Comparison of ENCODE assay signal across 11 cellular contexts in genomic region chr15:101017041-101017754, GRCh38.
DNase-seq lines count a peak whose midpoint lies in the region; ATAC-seq and TF ChIP-seq lines count a peak whose summit lies in the region.
"Had no signal": no experiment of that assay in that cellular context is flagged by ENCODE, and none has a peak within 500 bp of the region (broad histone marks: within the 10 kb centered on the region; RNA-seq: fewer than 3 reads in every experiment).

No MANE protein-coding gene starts in this region.

- H3K27me3 Mint-ChIP-seq in HFFc6 (ENCODE audit: insufficient read depth) (no peaks in the 10 kb centered on the region; the same call in none of the 2 replicates), nephron (ENCODE audit: low read depth) (no peaks in the 10 kb centered on the region), nephron progenitor cell (ENCODE audit: low read depth, poor library complexity) (peaks cover 13% of the 10 kb centered on the region)
- no peaks in the 10 kb centered on the region for H3K27me3 Mint-ChIP-seq in activated T-helper 2 cell treated with anti-CD3 and anti-CD28 coated beads, Interferon-gamma antibody, Interleukin-2, Interleukin-4, amounts not matched to agents 10 μg/mL and 5 μg/mL and 100 μg/mL, durations not matched to agents 14 hours and 24 hours and 36 hours (ENCODE audit: low read depth)
- H3K27me3 Mint-ChIP-seq: T-helper 17 cell had no signal

- H3K27ac Mint-ChIP-seq in HFFc6 (no peak overlapping the region), nephron (peak overlapping the region in 2 of 3 experiments; percentile 66 to 74), nephron progenitor cell (no peak overlapping the region)
- H3K27ac Mint-ChIP-seq in activated T-helper 2 cell treated with anti-CD3 and anti-CD28 coated beads, Interferon-gamma antibody, Interleukin-2, Interleukin-4, amounts not matched to agents 10 μg/mL and 5 μg/mL and 100 μg/mL, durations not matched to agents 14 hours and 24 hours and 36 hours, result no peak overlapping the region
- H3K27ac Mint-ChIP-seq: activated T-cell treated with anti-CD3 and anti-CD28 coated beads, Interleukin-2, amount 50 U/mL, for 72 hours; T-helper 17 cell had no signal

- H3K9me3 ChIP-seq in DND-41 (ENCODE audit: insufficient read depth, low read length, severe bottlenecking), result no peaks in the 10 kb centered on the region

- no peak overlapping the region for H3K4me3 ChIP-seq in DND-41 (ENCODE audit: low read depth in 1 of 2, low read length in 2 of 2)

- no peaks in the 10 kb centered on the region for H3K36me3 ChIP-seq in DND-41 (ENCODE audit: insufficient read depth, low read length)

- intact Hi-C loops in activated T-helper 2 cell treated with anti-CD3 and anti-CD28 coated beads, Interferon-gamma antibody, Interleukin-2, Interleukin-4, amounts not matched to agents 10 μg/mL and 5 μg/mL and 100 μg/mL, durations not matched to agents 14 hours and 24 hours and 36 hours (cut with micrococcal nuclease), result loop anchor here (5.0 kb wide), 2 partner anchors 70 to 135 kb away; no protein-coding TSS in a partner anchor

- no peaks in the 10 kb centered on the region for H3K9me3 Mint-ChIP-seq in HFFc6
- H3K9me3 Mint-ChIP-seq in activated T-helper 2 cell treated with anti-CD3 and anti-CD28 coated beads, Interferon-gamma antibody, Interleukin-2, Interleukin-4, amounts not matched to agents 10 μg/mL and 5 μg/mL and 100 μg/mL, durations not matched to agents 14 hours and 24 hours and 36 hours, result no peaks in the 10 kb centered on the region
- H3K9me3 Mint-ChIP-seq in nephron, result no peaks in the 10 kb centered on the region
- no peaks in the 10 kb centered on the region for H3K9me3 Mint-ChIP-seq in nephron progenitor cell
- H3K9me3 Mint-ChIP-seq: activated T-cell treated with anti-CD3 and anti-CD28 coated beads, Interleukin-2, amount 50 U/mL, for 72 hours had no signal

- H3K36me3 Mint-ChIP-seq in HFFc6 (ENCODE audit: low read depth), result no peaks in the 10 kb centered on the region
- H3K36me3 Mint-ChIP-seq in activated T-helper 2 cell treated with anti-CD3 and anti-CD28 coated beads, Interferon-gamma antibody, Interleukin-2, Interleukin-4, amounts not matched to agents 10 μg/mL and 5 μg/mL and 100 μg/mL, durations not matched to agents 14 hours and 24 hours and 36 hours (ENCODE audit: low read depth), result no peaks in the 10 kb centered on the region
- no peaks in the 10 kb centered on the region for H3K36me3 Mint-ChIP-seq in nephron (ENCODE audit: low read depth)
- no peaks in the 10 kb centered on the region for H3K36me3 Mint-ChIP-seq in nephron progenitor cell (ENCODE audit: low read depth)

- H3K79me2 ChIP-seq in DND-41 (ENCODE audit: insufficient read depth, low read length), result no peaks in the 10 kb centered on the region

- no peaks in the 10 kb centered on the region for H4K20me1 ChIP-seq in DND-41 (ENCODE audit: insufficient read depth, low read length)

- H3K9ac ChIP-seq in DND-41 (ENCODE audit: low read depth, low read length), result no peak overlapping the region

- DNase-seq in DND-41 (no peak), HFFc6 (no peak), nephron progenitor cell (no peak), HK-2 (ENCODE audit: unreplicated experiment) (no peak), omental fat pad (ENCODE audit: low spot score) (no peak), amygdala (lab: John Stamatoyannopoulos, UW) (no peak)
- peak; percentile 1 for DNase-seq in activated T-helper 2 cell treated with anti-CD3 and anti-CD28 coated beads, Interferon-gamma antibody, Interleukin-2, Interleukin-4, amounts not matched to agents 10 μg/mL and 5 μg/mL and 100 μg/mL, durations not matched to agents 14 hours and 24 hours and 36 hours (ENCODE audit: low spot score)
- DNase-seq: activated T-cell treated with anti-CD3 and anti-CD28 coated beads, Interleukin-2, amount 50 U/mL, for 72 hours; KG1; T-helper 17 cell had no signal

- no peak overlapping the region for H3K27ac ChIP-seq in DND-41 (ENCODE audit: low read length)

- H2AFZ ChIP-seq in DND-41 (ENCODE audit: low read depth, low read length), result no peak overlapping the region

- TF ChIP-seq CTCF in DND-41 (IDR thresholded peaks at IDR 0.05; ENCODE audit: borderline replicate concordance, extremely low read depth, low read length, poor library complexity, severe bottlenecking) (peak; percentile 43), HFFc6 (IDR thresholded peaks at IDR 0.05) (peak; percentile 57), nephron (IDR thresholded peaks at IDR 0.05; ENCODE audit: unreplicated experiment in 3 of 3) (peak in 1 of 3 experiments; percentile 11), nephron progenitor cell (IDR thresholded peaks at IDR 0.05) (no peak), omental fat pad (IDR thresholded peaks at IDR 0.05) (no peak)

- no peak overlapping the region for H3K4me3 Mint-ChIP-seq in HFFc6
- no peak overlapping the region for H3K4me3 Mint-ChIP-seq in activated T-helper 2 cell treated with anti-CD3 and anti-CD28 coated beads, Interferon-gamma antibody, Interleukin-2, Interleukin-4, amounts not matched to agents 10 μg/mL and 5 μg/mL and 100 μg/mL, durations not matched to agents 14 hours and 24 hours and 36 hours (ENCODE audit: low read depth)
- no peak overlapping the region for H3K4me3 Mint-ChIP-seq in nephron
- no peak overlapping the region for H3K4me3 Mint-ChIP-seq in nephron progenitor cell
- H3K4me3 Mint-ChIP-seq: activated T-cell treated with anti-CD3 and anti-CD28 coated beads, Interleukin-2, amount 50 U/mL, for 72 hours; T-helper 17 cell had no signal

- no peaks in the 10 kb centered on the region for H3K27me3 ChIP-seq in DND-41 (ENCODE audit: insufficient read depth, low read length, poor library complexity)

- 0 out of 2 replicates have a peak, but pooled peaks cover 3% of the 10 kb centered on the region for H3K4me1 ChIP-seq in DND-41 (ENCODE audit: insufficient read depth, low read length)

- H3K4me2 ChIP-seq in DND-41 (ENCODE audit: insufficient read depth, low read length), result no peak overlapping the region

- no peaks in the 10 kb centered on the region for H3K4me1 Mint-ChIP-seq in HFFc6 (ENCODE audit: low read depth)
- no peaks in the 10 kb centered on the region for H3K4me1 Mint-ChIP-seq in activated T-helper 2 cell treated with anti-CD3 and anti-CD28 coated beads, Interferon-gamma antibody, Interleukin-2, Interleukin-4, amounts not matched to agents 10 μg/mL and 5 μg/mL and 100 μg/mL, durations not matched to agents 14 hours and 24 hours and 36 hours (ENCODE audit: low read depth)
- H3K4me1 Mint-ChIP-seq in nephron, result peaks cover 67% of the 10 kb centered on the region
- H3K4me1 Mint-ChIP-seq in nephron progenitor cell, result peaks cover 41% of the 10 kb centered on the region

- ATAC-seq in DND-41 (ENCODE audit: insufficient read depth, low read depth), result no peak
- ATAC-seq in omental fat pad (ENCODE audit: low FRiP score), result no peak
- ATAC-seq: activated T-cell treated with anti-CD3 and anti-CD28 coated beads, Interleukin-2, amount 50 U/mL, for 72 hours; T-helper 17 cell had no signal

Comparison
In these comparisons a context has a peak if more than half of its experiments do, and no peak if none do; other contexts are left out.
1. CTCF ChIP-seq: peak in DND-41 (single experiment) and HFFc6 (single experiment); none in nephron progenitor cell (single experiment) and omental fat pad (0 of 3).
2. H3K27ac Mint-ChIP-seq: peak in nephron (2 of 3); none in HFFc6 (single experiment), activated T-helper 2 cell treated with anti-CD3 and anti-CD28 coated beads, Interferon-gamma antibody, Interleukin-2, Interleukin-4, amounts not matched to agents 10 μg/mL and 5 μg/mL and 100 μg/mL, durations not matched to agents 14 hours and 24 hours and 36 hours (single experiment) and nephron progenitor cell (single experiment).